In genomic region chr11:44903518-44903917, GRCh38 we compare ENCODE assay signal across 29 cellular contexts.
"Had no signal": no experiment of that assay in that cellular context is flagged by ENCODE, and none has a peak within 500 bp of the region (broad histone marks: within the 10 kb centered on the region; RNA-seq: fewer than 3 reads in every experiment).

No MANE protein-coding gene starts in this region.

- FAIRE-seq: endometrium, endothelial cell of umbilical vein, frontal cortex had no signal

- H3K9me3 ChIP-seq: ascending aorta, colonic mucosa had no signal

- H3K27ac ChIP-seq: ascending aorta, breast epithelium, cardiac muscle cell, colonic mucosa, epithelial cell of prostate had no signal

- H3K4me3 ChIP-seq: ascending aorta, breast epithelium, cardiac muscle cell, colonic mucosa had no signal

- H3K36me3 ChIP-seq: ascending aorta, breast epithelium, cardiac muscle cell, colonic mucosa had no signal

- H3K27me3 ChIP-seq: ascending aorta, breast epithelium, cardiac muscle cell, colonic mucosa had no signal

- ATAC-seq: activated CD4-positive, alpha-beta T cell treated with anti-CD3 and anti-CD28 coated beads for 36 hours; activated CD8-positive, alpha-beta memory T cell treated with anti-CD3 and anti-CD28 coated beads, Interleukin-2, amount 10 ng/mL, durations not matched to agents 7 days and 5 days; activated CD8-positive, alpha-beta T cell treated with anti-CD3 and anti-CD28 coated beads, Interleukin-2, amount 10 ng/mL, durations not matched to agents 7 days and 5 days; activated naive CD4-positive, alpha-beta T cell treated with anti-CD3 and anti-CD28 coated beads, Interleukin-2, amount 50 U/mL, for 72 hours; T-cell had no signal

- DNase-seq: activated CD4-positive, alpha-beta memory T cell treated with anti-CD3 and anti-CD28 coated beads for 36 hours; activated CD4-positive, alpha-beta T cell treated with anti-CD3 and anti-CD28 coated beads for 36 hours; activated CD4-positive, alpha-beta T cell treated with anti-CD3 and anti-CD28 coated beads, Interleukin-2, amount 10 ng/mL, durations not matched to agents 24 days and 14 days; activated CD4-positive, CD25-positive, alpha-beta regulatory T cell; activated CD4-positive, CD25-positive, alpha-beta regulatory T cell treated with anti-CD3 and anti-CD28 coated beads, Interleukin-2, amount 50 U/mL, for 72 hours; activated CD8-positive, alpha-beta memory T cell treated with anti-CD3 and anti-CD28 coated beads, Interleukin-2, amount 10 ng/mL, durations not matched to agents 7 days and 5 days; activated CD8-positive, alpha-beta memory T cell treated with anti-CD3 and anti-CD28 coated beads, Interleukin-2, amount 50 U/mL, for 4 hours; activated CD8-positive, alpha-beta T cell treated with anti-CD3 and anti-CD28 coated beads, Interleukin-2, amount 10 ng/mL, durations not matched to agents 7 days and 5 days; activated gamma-delta T cell; activated naive CD4-positive, alpha-beta T cell; activated naive CD4-positive, alpha-beta T cell treated with anti-CD3 and anti-CD28 coated beads, Interleukin-2, amount 10 ng/mL, durations not matched to agents 7 days and 5 days; activated naive CD8-positive, alpha-beta T cell treated with anti-CD3 and anti-CD28 coated beads, Interleukin-2, amount 10 ng/mL, durations not matched to agents 7 days and 5 days; activated T-cell treated with anti-CD3 and anti-CD28 coated beads, Interleukin-2, amount 50 U/mL, for 1 hour; activated T-cell treated with anti-CD3 and anti-CD28 coated beads, Interleukin-2, amount 50 U/mL, for 48 hours; central memory CD4-positive, alpha-beta T cell; colonic mucosa; effector CD8-positive, alpha-beta T cell; foreskin fibroblast; head of caudate nucleus; T-cell; T1000 had no signal

- H3K4me1 ChIP-seq: ascending aorta, breast epithelium, colonic mucosa had no signal
